Comparison of ENCODE assay signal across 1 cellular context in genomic region chr1:212699104-212699838, GRCh38.
TF ChIP-seq lines count a peak whose summit lies in the region.

No MANE protein-coding gene starts in this region.

TF ChIP-seq in HEK293, 187 proteins besides CTCF, POLR2A, EP300 and RAD21 (continued from another document and continues in another):
- TF ChIP-seq ZNF398 (tag by site-specific recombination; IDR thresholded peaks at IDR 0.05) (peak; percentile 97), ZNF596 (tag by site-specific recombination; IDR thresholded peaks at IDR 0.05) (no peak), KLF7 (tag by site-specific recombination; IDR thresholded peaks at IDR 0.05; ENCODE audit: borderline replicate concordance) (no peak; the same call in 1 of the 2 replicates), ZNF521 (tag by site-specific recombination; IDR thresholded peaks at IDR 0.05) (no peak), SCRT1 (tag by site-specific recombination; IDR thresholded peaks at IDR 0.05; ENCODE audit: borderline replicate concordance) (no peak), ZNF555 (tag by site-specific recombination; conservative IDR thresholded peaks at IDR 0.05) (no peak), ZNF2 (tag by site-specific recombination; IDR thresholded peaks at IDR 0.05) (peak; percentile 74), GFI1B (tag by site-specific recombination; IDR thresholded peaks at IDR 0.05) (no peak), ZNF266 (tag by site-specific recombination; IDR thresholded peaks at IDR 0.05; ENCODE audit: low read depth) (no peak), ZNF837 (tag by site-specific recombination; IDR thresholded peaks at IDR 0.05) (no peak), ZNF791 (tag by site-specific recombination; IDR thresholded peaks at IDR 0.05) (no peak), SETDB1 (IDR thresholded peaks at IDR 0.05; ENCODE audit: insufficient read length, low read length) (no peak), HOXC10 (CRISPR knock-in tag; IDR thresholded peaks at IDR 0.05) (no peak), ZSCAN16 (tag by site-specific recombination; IDR thresholded peaks at IDR 0.05) (no peak), ZNF843 (tag by site-specific recombination; IDR thresholded peaks at IDR 0.05) (peak; percentile 39; the same call in 1 of the 2 replicates), PRDM1 (tag by site-specific recombination; IDR thresholded peaks at IDR 0.05) (no peak), ZBTB26 (tag by site-specific recombination; optimal IDR thresholded peaks at IDR 0.05) (peak; percentile 84), ZNF670 (tag by site-specific recombination; IDR thresholded peaks at IDR 0.05; ENCODE audit: low read depth) (no peak), ZNF133 (tag by site-specific recombination; IDR thresholded peaks at IDR 0.05) (peak; percentile 37; the same call in 1 of the 2 replicates), ZNF585B (tag by site-specific recombination; IDR thresholded peaks at IDR 0.05) (no peak), ZNF324 (tag by site-specific recombination; IDR thresholded peaks at IDR 0.05) (peak; percentile 91), ZNF658 (tag by site-specific recombination; IDR thresholded peaks at IDR 0.05) (no peak), ZNF701 (tag by site-specific recombination; IDR thresholded peaks at IDR 0.05) (no peak), ZBTB8A (tag by site-specific recombination; IDR thresholded peaks at IDR 0.05) (peak; percentile 99), SCRT2 (tag by site-specific recombination; IDR thresholded peaks at IDR 0.05) (peak; percentile 77; the same call in 1 of the 2 replicates), ZNF530 (tag by site-specific recombination; IDR thresholded peaks at IDR 0.05; ENCODE audit: low read depth) (no peak), HOXD13 (CRISPR knock-in tag; IDR thresholded peaks at IDR 0.05; ENCODE audit: borderline replicate concordance) (no peak), ZNF174 (tag by site-specific recombination; IDR thresholded peaks at IDR 0.05) (no peak), ZNF785 (tag by site-specific recombination; IDR thresholded peaks at IDR 0.05) (0 out of 2 replicates have a peak, but pooled peaks have one; percentile 21), ZNF514 (tag by site-specific recombination; IDR thresholded peaks at IDR 0.05) (no peak), ZBTB7A (tag by site-specific recombination; IDR thresholded peaks at IDR 0.05; ENCODE audit: low read depth) (peak; percentile 88), ZBTB21 (tag by site-specific recombination; IDR thresholded peaks at IDR 0.05) (no peak), ZNF654 (tag by site-specific recombination; IDR thresholded peaks at IDR 0.05; ENCODE audit: low read depth) (peak; percentile 13; the same call in 1 of the 2 replicates)
- TF ChIP-seq, protein P1, sequence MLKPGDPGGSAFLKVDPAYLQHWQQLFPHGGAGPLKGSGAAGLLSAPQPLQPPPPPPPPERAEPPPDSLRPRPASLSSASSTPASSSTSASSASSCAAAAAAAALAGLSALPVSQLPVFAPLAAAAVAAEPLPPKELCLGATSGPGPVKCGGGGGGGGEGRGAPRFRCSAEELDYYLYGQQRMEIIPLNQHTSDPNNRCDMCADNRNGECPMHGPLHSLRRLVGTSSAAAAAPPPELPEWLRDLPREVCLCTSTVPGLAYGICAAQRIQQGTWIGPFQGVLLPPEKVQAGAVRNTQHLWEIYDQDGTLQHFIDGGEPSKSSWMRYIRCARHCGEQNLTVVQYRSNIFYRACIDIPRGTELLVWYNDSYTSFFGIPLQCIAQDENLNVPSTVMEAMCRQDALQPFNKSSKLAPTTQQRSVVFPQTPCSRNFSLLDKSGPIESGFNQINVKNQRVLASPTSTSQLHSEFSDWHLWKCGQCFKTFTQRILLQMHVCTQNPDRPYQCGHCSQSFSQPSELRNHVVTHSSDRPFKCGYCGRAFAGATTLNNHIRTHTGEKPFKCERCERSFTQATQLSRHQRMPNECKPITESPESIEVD (tag by site-specific recombination; IDR thresholded peaks at IDR 0.05) = no peak
- TF ChIP-seq, protein P2, sequence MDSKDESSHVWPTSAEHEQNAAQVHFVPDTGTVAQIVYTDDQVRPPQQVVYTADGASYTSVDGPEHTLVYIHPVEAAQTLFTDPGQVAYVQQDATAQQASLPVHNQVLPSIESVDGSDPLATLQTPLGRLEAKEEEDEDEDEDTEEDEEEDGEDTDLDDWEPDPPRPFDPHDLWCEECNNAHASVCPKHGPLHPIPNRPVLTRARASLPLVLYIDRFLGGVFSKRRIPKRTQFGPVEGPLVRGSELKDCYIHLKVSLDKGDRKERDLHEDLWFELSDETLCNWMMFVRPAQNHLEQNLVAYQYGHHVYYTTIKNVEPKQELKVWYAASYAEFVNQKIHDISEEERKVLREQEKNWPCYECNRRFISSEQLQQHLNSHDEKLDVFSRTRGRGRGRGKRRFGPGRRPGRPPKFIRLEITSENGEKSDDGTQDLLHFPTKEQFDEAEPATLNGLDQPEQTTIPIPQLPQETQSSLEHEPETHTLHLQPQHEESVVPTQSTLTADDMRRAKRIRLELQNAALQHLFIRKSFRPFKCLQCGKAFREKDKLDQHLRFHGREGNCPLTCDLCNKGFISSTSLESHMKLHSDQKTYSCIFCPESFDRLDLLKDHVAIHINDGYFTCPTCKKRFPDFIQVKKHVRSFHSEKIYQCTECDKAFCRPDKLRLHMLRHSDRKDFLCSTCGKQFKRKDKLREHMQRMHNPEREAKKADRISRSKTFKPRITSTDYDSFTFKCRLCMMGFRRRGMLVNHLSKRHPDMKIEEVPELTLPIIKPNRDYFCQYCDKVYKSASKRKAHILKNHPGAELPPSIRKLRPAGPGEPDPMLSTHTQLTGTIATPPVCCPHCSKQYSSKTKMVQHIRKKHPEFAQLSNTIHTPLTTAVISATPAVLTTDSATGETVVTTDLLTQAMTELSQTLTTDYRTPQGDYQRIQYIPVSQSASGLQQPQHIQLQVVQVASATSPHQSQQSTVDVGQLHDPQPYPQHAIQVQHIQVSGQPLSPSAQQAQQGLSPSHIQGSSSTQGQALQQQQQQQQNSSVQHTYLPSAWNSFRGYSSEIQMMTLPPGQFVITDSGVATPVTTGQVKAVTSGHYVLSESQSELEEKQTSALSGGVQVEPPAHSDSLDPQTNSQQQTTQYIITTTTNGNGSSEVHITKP (tag by site-specific recombination; IDR thresholded peaks at IDR 0.05) = peak; percentile 54
- TF ChIP-seq, protein P3, sequence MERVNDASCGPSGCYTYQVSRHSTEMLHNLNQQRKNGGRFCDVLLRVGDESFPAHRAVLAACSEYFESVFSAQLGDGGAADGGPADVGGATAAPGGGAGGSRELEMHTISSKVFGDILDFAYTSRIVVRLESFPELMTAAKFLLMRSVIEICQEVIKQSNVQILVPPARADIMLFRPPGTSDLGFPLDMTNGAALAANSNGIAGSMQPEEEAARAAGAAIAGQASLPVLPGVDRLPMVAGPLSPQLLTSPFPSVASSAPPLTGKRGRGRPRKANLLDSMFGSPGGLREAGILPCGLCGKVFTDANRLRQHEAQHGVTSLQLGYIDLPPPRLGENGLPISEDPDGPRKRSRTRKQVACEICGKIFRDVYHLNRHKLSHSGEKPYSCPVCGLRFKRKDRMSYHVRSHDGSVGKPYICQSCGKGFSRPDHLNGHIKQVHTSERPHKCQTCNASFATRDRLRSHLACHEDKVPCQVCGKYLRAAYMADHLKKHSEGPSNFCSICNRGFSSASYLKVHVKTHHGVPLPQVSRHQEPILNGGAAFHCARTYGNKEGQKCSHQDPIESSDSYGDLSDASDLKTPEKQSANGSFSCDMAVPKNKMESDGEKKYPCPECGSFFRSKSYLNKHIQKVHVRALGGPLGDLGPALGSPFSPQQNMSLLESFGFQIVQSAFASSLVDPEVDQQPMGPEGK (tag by site-specific recombination; IDR thresholded peaks at IDR 0.05) = peak; percentile 96
- TF ChIP-seq, protein P4, sequence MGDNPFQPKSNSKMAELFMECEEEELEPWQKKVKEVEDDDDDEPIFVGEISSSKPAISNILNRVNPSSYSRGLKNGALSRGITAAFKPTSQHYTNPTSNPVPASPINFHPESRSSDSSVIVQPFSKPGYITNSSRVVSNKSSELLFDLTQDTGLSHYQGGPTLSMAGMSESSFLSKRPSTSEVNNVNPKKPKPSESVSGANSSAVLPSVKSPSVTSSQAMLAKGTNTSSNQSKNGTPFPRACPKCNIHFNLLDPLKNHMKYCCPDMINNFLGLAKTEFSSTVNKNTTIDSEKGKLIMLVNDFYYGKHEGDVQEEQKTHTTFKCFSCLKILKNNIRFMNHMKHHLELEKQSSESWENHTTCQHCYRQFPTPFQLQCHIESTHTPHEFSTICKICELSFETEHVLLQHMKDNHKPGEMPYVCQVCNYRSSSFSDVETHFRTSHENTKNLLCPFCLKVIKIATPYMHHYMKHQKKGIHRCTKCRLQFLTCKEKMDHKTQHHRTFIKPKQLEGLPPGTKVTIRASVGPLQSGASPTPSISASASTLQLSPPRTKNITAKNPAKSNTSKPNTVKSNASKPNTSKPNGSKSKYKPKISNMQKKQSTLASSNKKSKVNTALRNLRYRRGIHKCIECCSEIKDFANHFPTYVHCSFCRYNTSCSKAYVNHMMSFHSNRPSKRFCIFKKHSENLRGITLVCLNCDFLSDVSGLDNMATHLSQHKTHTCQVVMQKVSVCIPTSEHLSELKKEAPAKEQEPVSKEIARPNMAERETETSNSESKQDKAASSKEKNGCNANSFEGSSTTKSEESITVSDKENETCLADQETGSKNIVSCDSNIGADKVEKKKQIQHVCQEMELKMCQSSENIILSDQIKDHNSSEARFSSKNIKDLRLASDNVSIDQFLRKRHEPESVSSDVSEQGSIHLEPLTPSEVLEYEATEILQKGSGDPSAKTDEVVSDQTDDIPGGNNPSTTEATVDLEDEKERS (tag by site-specific recombination; IDR thresholded peaks at IDR 0.05) = no peak
- TF ChIP-seq, protein P5, sequence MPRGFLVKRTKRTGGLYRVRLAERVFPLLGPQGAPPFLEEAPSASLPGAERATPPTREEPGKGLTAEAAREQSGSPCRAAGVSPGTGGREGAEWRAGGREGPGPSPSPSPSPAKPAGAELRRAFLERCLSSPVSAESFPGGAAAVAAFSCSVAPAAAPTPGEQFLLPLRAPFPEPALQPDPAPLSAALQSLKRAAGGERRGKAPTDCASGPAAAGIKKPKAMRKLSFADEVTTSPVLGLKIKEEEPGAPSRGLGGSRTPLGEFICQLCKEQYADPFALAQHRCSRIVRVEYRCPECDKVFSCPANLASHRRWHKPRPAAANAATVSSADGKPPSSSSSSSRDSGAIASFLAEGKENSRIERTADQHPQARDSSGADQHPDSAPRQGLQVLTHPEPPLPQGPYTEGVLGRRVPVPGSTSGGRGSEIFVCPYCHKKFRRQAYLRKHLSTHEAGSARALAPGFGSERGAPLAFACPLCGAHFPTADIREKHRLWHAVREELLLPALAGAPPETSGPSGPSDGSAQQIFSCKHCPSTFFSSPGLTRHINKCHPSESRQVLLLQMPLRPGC (tag by site-specific recombination; IDR thresholded peaks at IDR 0.05) = no peak; the same call in 1 of the 2 replicates
- TF ChIP-seq, protein P6, sequence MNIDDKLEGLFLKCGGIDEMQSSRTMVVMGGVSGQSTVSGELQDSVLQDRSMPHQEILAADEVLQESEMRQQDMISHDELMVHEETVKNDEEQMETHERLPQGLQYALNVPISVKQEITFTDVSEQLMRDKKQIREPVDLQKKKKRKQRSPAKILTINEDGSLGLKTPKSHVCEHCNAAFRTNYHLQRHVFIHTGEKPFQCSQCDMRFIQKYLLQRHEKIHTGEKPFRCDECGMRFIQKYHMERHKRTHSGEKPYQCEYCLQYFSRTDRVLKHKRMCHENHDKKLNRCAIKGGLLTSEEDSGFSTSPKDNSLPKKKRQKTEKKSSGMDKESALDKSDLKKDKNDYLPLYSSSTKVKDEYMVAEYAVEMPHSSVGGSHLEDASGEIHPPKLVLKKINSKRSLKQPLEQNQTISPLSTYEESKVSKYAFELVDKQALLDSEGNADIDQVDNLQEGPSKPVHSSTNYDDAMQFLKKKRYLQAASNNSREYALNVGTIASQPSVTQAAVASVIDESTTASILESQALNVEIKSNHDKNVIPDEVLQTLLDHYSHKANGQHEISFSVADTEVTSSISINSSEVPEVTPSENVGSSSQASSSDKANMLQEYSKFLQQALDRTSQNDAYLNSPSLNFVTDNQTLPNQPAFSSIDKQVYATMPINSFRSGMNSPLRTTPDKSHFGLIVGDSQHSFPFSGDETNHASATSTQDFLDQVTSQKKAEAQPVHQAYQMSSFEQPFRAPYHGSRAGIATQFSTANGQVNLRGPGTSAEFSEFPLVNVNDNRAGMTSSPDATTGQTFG (tag by site-specific recombination; IDR thresholded peaks at IDR 0.05; ENCODE audit: borderline replicate concordance) = no peak
- TF ChIP-seq, protein P7, sequence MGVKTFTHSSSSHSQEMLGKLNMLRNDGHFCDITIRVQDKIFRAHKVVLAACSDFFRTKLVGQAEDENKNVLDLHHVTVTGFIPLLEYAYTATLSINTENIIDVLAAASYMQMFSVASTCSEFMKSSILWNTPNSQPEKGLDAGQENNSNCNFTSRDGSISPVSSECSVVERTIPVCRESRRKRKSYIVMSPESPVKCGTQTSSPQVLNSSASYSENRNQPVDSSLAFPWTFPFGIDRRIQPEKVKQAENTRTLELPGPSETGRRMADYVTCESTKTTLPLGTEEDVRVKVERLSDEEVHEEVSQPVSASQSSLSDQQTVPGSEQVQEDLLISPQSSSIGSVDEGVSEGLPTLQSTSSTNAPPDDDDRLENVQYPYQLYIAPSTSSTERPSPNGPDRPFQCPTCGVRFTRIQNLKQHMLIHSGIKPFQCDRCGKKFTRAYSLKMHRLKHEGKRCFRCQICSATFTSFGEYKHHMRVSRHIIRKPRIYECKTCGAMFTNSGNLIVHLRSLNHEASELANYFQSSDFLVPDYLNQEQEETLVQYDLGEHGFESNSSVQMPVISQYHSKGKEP (tag by site-specific recombination; IDR thresholded peaks at IDR 0.05) = no peak
